Comparison of ENCODE assay signal across 7 cellular contexts in the genomic region with DNA sequence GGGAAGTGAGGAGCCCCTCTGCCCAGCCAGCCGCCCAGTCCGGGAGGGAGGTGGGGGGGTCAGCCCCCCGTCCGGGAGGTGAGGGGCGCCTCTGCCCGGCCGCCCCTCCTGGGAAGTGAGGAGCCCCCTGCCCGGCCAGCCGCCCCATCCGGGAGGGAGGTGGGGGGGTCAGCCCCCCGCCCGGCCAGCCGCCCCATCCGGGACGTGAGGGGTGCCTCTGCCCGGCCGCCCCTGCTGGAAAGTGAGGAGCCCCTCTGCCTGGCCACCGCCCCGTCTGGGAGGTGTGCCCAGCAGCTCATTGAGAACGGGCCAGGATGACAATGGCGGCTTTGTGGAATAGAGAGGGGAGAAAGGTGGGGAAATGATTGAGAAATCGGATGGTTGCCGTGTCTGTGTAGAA. TPM values are rescaled to one million over a fixed set of nuclear protein-coding genes. Genes with fewer than 3 reads are reported as not detected.
A peak's percentile ranks its signal among the peaks of the same experiment; 100 is the strongest.
DNase-seq lines count a peak whose midpoint lies in the region; ATAC-seq and TF ChIP-seq lines count a peak whose summit lies in the region.
"Not testable (repeated sequence)": the region's sequence is repeated elsewhere in the genome, so short reads cannot be mapped to it uniquely, and the experiment has no call there.

No MANE protein-coding gene starts in this region.

- WGBS in spleen, 5 donors, result 84 to 91% (median 89%) methylated on average over 13 to 23 of the region's 23 CpGs

- TF ChIP-seq POLR2A in breast epithelium (IDR thresholded peaks at IDR 0.05); spleen (IDR thresholded peaks at IDR 0.05): not testable (repeated sequence)

- H3K27me3 ChIP-seq in breast epithelium; spleen (replicated peaks in 1 of 7): not testable (repeated sequence)

- not testable (repeated sequence) for H3K4me1 ChIP-seq in breast epithelium
- H3K4me1 ChIP-seq in spleen, result peaks cover 21 to 89% (median 50%) of the 10 kb centered on the region in 6 donors

- peak overlapping the region; percentile 64 for H3K27ac ChIP-seq in C4-2B
- peak overlapping the region; percentile 56 to 58 for H3K27ac ChIP-seq in breast epithelium
- H3K27ac ChIP-seq in spleen, result not testable (repeated sequence)

- H3K4me1 Mint-ChIP-seq in activated naive CD8-positive, alpha-beta T cell treated with anti-CD3 and anti-CD28 coated beads, Interleukin-2, amount 10 ng/mL, durations not matched to agents 7 days and 5 days, result peaks cover 25% of the 10 kb centered on the region
- H3K4me1 Mint-ChIP-seq in glutamatergic neuron (ENCODE audit: low read depth, unreplicated experiment), result not testable (repeated sequence)
- peaks cover 21% of the 10 kb centered on the region for H3K4me1 Mint-ChIP-seq in neural crest cell

- not testable (repeated sequence) for TF ChIP-seq CTCF in C4-2B (conservative IDR thresholded peaks at IDR 0.05); breast epithelium (IDR thresholded peaks at IDR 0.05); glutamatergic neuron (IDR thresholded peaks at IDR 0.05; ENCODE audit: partially characterized antibody, unreplicated experiment); neural crest cell (conservative IDR thresholded peaks at IDR 0.05); spleen (IDR thresholded peaks at IDR 0.05 in 8 of 11, conservative IDR thresholded peaks at IDR 0.05 in 3 of 11)

- H3K27me3 Mint-ChIP-seq in activated naive CD8-positive, alpha-beta T cell treated with anti-CD3 and anti-CD28 coated beads, Interleukin-2, amount 10 ng/mL, durations not matched to agents 7 days and 5 days; glutamatergic neuron (ENCODE audit: unreplicated experiment); neural crest cell (ENCODE audit: low read depth): not testable (repeated sequence)

- not testable (repeated sequence) for H3K9me3 Mint-ChIP-seq in activated naive CD8-positive, alpha-beta T cell treated with anti-CD3 and anti-CD28 coated beads, Interleukin-2, amount 10 ng/mL, durations not matched to agents 7 days and 5 days; glutamatergic neuron (ENCODE audit: unreplicated experiment); neural crest cell

- peak overlapping the region in 2 of 3 donors; percentile 34 to 52 for H3K4me3 ChIP-seq in breast epithelium
- H3K4me3 ChIP-seq in spleen, result not testable (repeated sequence)

- H3K36me3 ChIP-seq in breast epithelium, result not testable (repeated sequence)
- H3K36me3 ChIP-seq in spleen, result peaks cover 0 to 43% (median 6%) of the 10 kb centered on the region in 6 donors

- H3K27ac Mint-ChIP-seq in activated naive CD8-positive, alpha-beta T cell treated with anti-CD3 and anti-CD28 coated beads, Interleukin-2, amount 10 ng/mL, durations not matched to agents 7 days and 5 days, result peak overlapping the region; percentile 34
- H3K27ac Mint-ChIP-seq in glutamatergic neuron (ENCODE audit: unreplicated experiment) (peak overlapping the region; percentile 77), neural crest cell (ENCODE audit: unreplicated experiment) (peak overlapping the region; percentile 29)

- DNase-seq in SK-MEL-5 (ENCODE audit: low read depth, low spot score), result peak; percentile 15
- not testable (repeated sequence) for DNase-seq in activated naive CD8-positive, alpha-beta T cell treated with anti-CD3 and anti-CD28 coated beads, Interleukin-2, amount 10 ng/mL, durations not matched to agents 7 days and 5 days; breast epithelium (ENCODE audit: low spot score in 2 of 2); neural crest cell (ENCODE audit: low read depth, low spot score)
- DNase-seq in glutamatergic neuron, result peak; percentile 38
- DNase-seq in spleen, result peak; percentile 64

- H3K4me3 Mint-ChIP-seq in activated naive CD8-positive, alpha-beta T cell treated with anti-CD3 and anti-CD28 coated beads, Interleukin-2, amount 10 ng/mL, durations not matched to agents 7 days and 5 days; glutamatergic neuron (ENCODE audit: unreplicated experiment); neural crest cell: not testable (repeated sequence)

- intact Hi-C loops in breast epithelium (cut with DNase I; ENCODE audit: low total_unique reads); spleen (cut with DNase I; ENCODE audit: low total_unique reads): not testable (repeated sequence)

- H3K9me3 ChIP-seq in breast epithelium, spleen: not testable (repeated sequence)

- H3K36me3 Mint-ChIP-seq in activated naive CD8-positive, alpha-beta T cell treated with anti-CD3 and anti-CD28 coated beads, Interleukin-2, amount 10 ng/mL, durations not matched to agents 7 days and 5 days, result peaks cover 16% of the 10 kb centered on the region
- not testable (repeated sequence) for H3K36me3 Mint-ChIP-seq in glutamatergic neuron (ENCODE audit: unreplicated experiment)
- peaks cover 12% of the 10 kb centered on the region for H3K36me3 Mint-ChIP-seq in neural crest cell (ENCODE audit: low read depth)

- not testable (repeated sequence) for ATAC-seq in activated naive CD8-positive, alpha-beta T cell treated with anti-CD3 and anti-CD28 coated beads, Interleukin-2, amount 10 ng/mL, durations not matched to agents 7 days and 5 days (ENCODE audit: low read depth)

- in situ Hi-C loops in SK-MEL-5 (cut with HindIII; ENCODE audit: low pct_unique_long_range_greater_than_20kb, low sequenced_read_pairs), result not testable (repeated sequence)

- POLR2A ChIA-PET in activated naive CD8-positive, alpha-beta T cell treated with anti-CD3 and anti-CD28 coated beads, Interleukin-2, amount 10 ng/mL, durations not matched to agents 7 days and 5 days (lab: Charles Lee), result not testable (repeated sequence)

RNA-seq across cellular contexts. Expression of gene CAPZA1, which starts 20.8 kb away (rescaled TPM):
- total RNA-seq in SK-MEL-5 (2014; rRNA removed; shearing (Covaris generic)), result 137 and 146 TPM in 2 replicates
- 77.5 and 107 TPM in 2 replicates for polyA plus RNA-seq in SK-MEL-5 (2015; cell fraction: cytosol; rRNA removed)
- 76.1 and 88.7 TPM in 2 replicates for polyA plus RNA-seq in SK-MEL-5 (2015; cell fraction: nucleus; rRNA removed)
- 100 to 1,000 TPM; 248 to 251 TPM for total RNA-seq in activated naive CD8-positive, alpha-beta T cell treated with anti-CD3 and anti-CD28 coated beads, Interleukin-2, amount 10 ng/mL, durations not matched to agents 7 days and 5 days
- total RNA-seq in breast epithelium (100 to 1,000 TPM; 139 to 161 (median 142) TPM), glutamatergic neuron (ENCODE audit: unreplicated experiment) (149 TPM), neural crest cell (130 and 131 TPM in 2 replicates), spleen (100 to 1,000 TPM; 190 to 354 (median 259) TPM)
- 100 to 1,000 TPM; 105 to 132 (median 117) TPM for polyA plus RNA-seq in spleen

RNA-seq across cellular contexts. Expression of gene ST7L, which starts 21.5 kb away (rescaled TPM):
- 23.8 and 28.2 TPM in 2 replicates for total RNA-seq in SK-MEL-5 (2014; rRNA removed; shearing (Covaris generic))
- 23.3 and 28.1 TPM in 2 replicates for polyA plus RNA-seq in SK-MEL-5 (2015; cell fraction: cytosol; rRNA removed)
- polyA plus RNA-seq in SK-MEL-5 (2015; cell fraction: nucleus; rRNA removed), result 8.7 and 32.1 TPM in 2 replicates
- 10 to 100 TPM; 15.4 to 16.5 TPM for total RNA-seq in activated naive CD8-positive, alpha-beta T cell treated with anti-CD3 and anti-CD28 coated beads, Interleukin-2, amount 10 ng/mL, durations not matched to agents 7 days and 5 days
- total RNA-seq in breast epithelium (10 to 100 TPM; 20.6 to 36.0 (median 25.9) TPM), glutamatergic neuron (ENCODE audit: unreplicated experiment) (28.3 TPM), neural crest cell (20.4 and 24.8 TPM in 2 replicates), spleen (10 to 100 TPM; 14.1 to 23.9 (median 22.2) TPM)
- polyA plus RNA-seq in spleen, result 1 to 10 TPM; 6.1 to 7.7 (median 6.9) TPM

RNA-seq across cellular contexts. Expression of gene MOV10, which starts 34.0 kb away (rescaled TPM):
- 29.1 TPM in 2 replicates for total RNA-seq in SK-MEL-5 (2014; rRNA removed; shearing (Covaris generic))
- polyA plus RNA-seq in SK-MEL-5 (2015; cell fraction: cytosol; rRNA removed), result 36.1 and 61.7 TPM in 2 replicates
- polyA plus RNA-seq in SK-MEL-5 (2015; cell fraction: nucleus; rRNA removed), result 221 and 258 TPM in 2 replicates
- total RNA-seq in activated naive CD8-positive, alpha-beta T cell treated with anti-CD3 and anti-CD28 coated beads, Interleukin-2, amount 10 ng/mL, durations not matched to agents 7 days and 5 days, result 100 to 1,000 TPM; 124 to 130 TPM
- 10 to 100 TPM; 14.7 to 52.2 (median 42.6) TPM for total RNA-seq in breast epithelium
- 5.2 TPM for total RNA-seq in glutamatergic neuron (ENCODE audit: unreplicated experiment)
- 74.9 and 77.2 TPM in 2 replicates for total RNA-seq in neural crest cell
- total RNA-seq in spleen, result 10 to 100 TPM; 45.5 to 92.3 (median 60.2) TPM
- 10 to 100 TPM; 23.5 to 62.5 (median 50.8) TPM for polyA plus RNA-seq in spleen
